In genomic region chr6:165844801-165845364, GRCh38 we compare ENCODE assay signal across 12 cellular contexts.
DNase-seq lines count a peak whose midpoint lies in the region.
"Had no signal": no experiment of that assay in that cellular context is flagged by ENCODE, and none has a peak within 500 bp of the region (broad histone marks: within the 10 kb centered on the region; RNA-seq: fewer than 3 reads in every experiment).

No MANE protein-coding gene starts in this region.

- no peak overlapping the region for H3K4ac ChIP-seq in mesenchymal stem cell (ENCODE audit: low read depth in 1 of 2, low read length in 2 of 2)

- no peaks in the 10 kb centered on the region for H3K79me1 ChIP-seq in mesenchymal stem cell (replicated peaks; ENCODE audit: low read length, poor library complexity, severe bottlenecking)

- no peak overlapping the region for H3K14ac ChIP-seq in mesenchymal stem cell (ENCODE audit: low read length in 2 of 2)

- H2BK5ac ChIP-seq in mesenchymal stem cell (ENCODE audit: low read depth, low read length, poor library complexity, severe bottlenecking): no peak overlapping the region

- H3K4me3 ChIP-seq in mesenchymal stem cell (ENCODE audit: insufficient read depth in 1 of 2, low read depth in 1 of 2, low read length in 2 of 2): no peak overlapping the region
- H3K4me3 ChIP-seq: GM23248 had no signal

- H2BK12ac ChIP-seq in mesenchymal stem cell (ENCODE audit: low read length in 2 of 2): no peak overlapping the region

- H2BK15ac ChIP-seq in mesenchymal stem cell (ENCODE audit: low read depth, poor library complexity, severe bottlenecking): no peak overlapping the region

- H3K9me3 ChIP-seq in mesenchymal stem cell (ENCODE audit: control insufficient read depth, low read length): peaks cover under 1% of the 10 kb centered on the region
- H3K9me3 ChIP-seq: BE2C, Caco-2 had no signal

- H4K8ac ChIP-seq in mesenchymal stem cell (ENCODE audit: low read length): no peak overlapping the region

- no peak overlapping the region for H3K23ac ChIP-seq in mesenchymal stem cell (ENCODE audit: low read length in 2 of 2)

- in situ Hi-C loops in SK-MEL-5 (cut with HindIII; ENCODE audit: low pct_unique_long_range_greater_than_20kb, low sequenced_read_pairs): no loop called here

- no peaks in the 10 kb centered on the region for H3K4me1 ChIP-seq in mesenchymal stem cell (ENCODE audit: control insufficient read depth, insufficient read depth, low read depth, low read length)
- H3K4me1 ChIP-seq: BE2C, Caco-2 had no signal

- no peaks in the 10 kb centered on the region for H3K36me3 ChIP-seq in mesenchymal stem cell (ENCODE audit: control insufficient read depth in 1 of 2, insufficient read depth in 2 of 2, low read depth in 1 of 2, low read length in 2 of 2)
- H3K36me3 ChIP-seq: BE2C had no signal

- no peak overlapping the region for H3K4me2 ChIP-seq in mesenchymal stem cell (ENCODE audit: low read length, poor library complexity, severe bottlenecking)

- H2AFZ ChIP-seq in mesenchymal stem cell (ENCODE audit: low read depth, low read length): no peak overlapping the region
- H2AFZ ChIP-seq: GM23248 had no signal

- H2BK120ac ChIP-seq in mesenchymal stem cell (ENCODE audit: low read depth, low read length): no peak overlapping the region

- H3K27ac ChIP-seq in mesenchymal stem cell (ENCODE audit: low read length, poor library complexity, severe bottlenecking): no peak overlapping the region
- H3K27ac ChIP-seq: GM23248 had no signal

- H3K9ac ChIP-seq in mesenchymal stem cell (ENCODE audit: low read length): no peak overlapping the region
- H3K9ac ChIP-seq: GM23248 had no signal

- WGBS in mesenchymal stem cell: 65% methylated on average over 4 of the region's 4 CpGs

- no peak overlapping the region for H2AK5ac ChIP-seq in mesenchymal stem cell (ENCODE audit: low read length, severe bottlenecking)

- H3K18ac ChIP-seq in mesenchymal stem cell (ENCODE audit: low read depth in 1 of 2, low read length in 2 of 2): no peak overlapping the region

- peaks cover 3 to 59% of the 10 kb centered on the region in 2 experiments for H3K27me3 ChIP-seq in mesenchymal stem cell (ENCODE audit: control insufficient read depth in 1 of 2, insufficient read depth in 1 of 2, low read length in 2 of 2)
- H3K27me3 ChIP-seq: BE2C had no signal

- DNase-seq in SK-MEL-5 (ENCODE audit: low read depth, low spot score) (peak; percentile 11), left kidney (ENCODE audit: low read depth, low spot score) (peak; percentile 26), pons (ENCODE audit: low spot score) (peak; percentile 7), cortex of kidney (lab: John Stamatoyannopoulos, UW) (no peak), activated gamma-delta T cell treated with Interleukin-2 at 50 U/mL for 16 hours (no peak), mesenchymal stem cell (no peak)
- DNase-seq: ACHN; BE2C; C1 segment of cervical spinal cord; Caco-2; CD4-positive, CD25-positive, alpha-beta regulatory T cell; GM23248 had no signal

- no peak overlapping the region for H4K91ac ChIP-seq in mesenchymal stem cell (ENCODE audit: low read length)

Comparison
In these comparisons a context has a peak if more than half of its experiments do, and no peak if none do; other contexts are left out.
1. DNase-seq: peak in SK-MEL-5 (single experiment), left kidney (single experiment) and pons (single experiment); none in cortex of kidney (single experiment), activated gamma-delta T cell treated with Interleukin-2 at 50 U/mL for 16 hours (single experiment) and mesenchymal stem cell (single experiment).